7 cellular contexts compared by ENCODE assay signal in genomic region chr7:75125125-75125786, GRCh38. TPM values are rescaled to one million over a fixed set of nuclear protein-coding genes. Genes with fewer than 3 reads are reported as not detected.
DNase-seq lines count a peak whose midpoint lies in the region; ATAC-seq and TF ChIP-seq lines count a peak whose summit lies in the region.
"Not testable (repeated sequence)": the region's sequence is repeated elsewhere in the genome, so short reads cannot be mapped to it uniquely, and the experiment has no call there.

No MANE protein-coding gene starts in this region.

- not testable (repeated sequence) for H3K4me2 ChIP-seq in HCT116 (ENCODE audit: low read length)

- intact Hi-C loops in HCT116 (cut with micrococcal nuclease); activated B cell treated with CpG ODN at 0.5 μM for 24 hours (cut with micrococcal nuclease); heart left ventricle (cut with DNase I): not testable (repeated sequence)

- ATAC-seq in GM18867 (IDR thresholded peaks at IDR 0.05; ENCODE audit: unreplicated experiment) (peak; percentile 75), GM19467 (IDR thresholded peaks at IDR 0.05; ENCODE audit: unreplicated experiment) (peak; percentile 76), HCT116 (peak; percentile 90), HG03039 (IDR thresholded peaks at IDR 0.05; ENCODE audit: unreplicated experiment) (peak; percentile 80), HG03439 (IDR thresholded peaks at IDR 0.05; ENCODE audit: unreplicated experiment) (peak; percentile 77), activated B cell treated with CpG ODN at 0.5 μM for 24 hours (ENCODE audit: low read depth) (peak; percentile 47), heart left ventricle (peak; percentile 84 to 96 (median 90))

- not testable (repeated sequence) for TF ChIP-seq CTCF in HCT116 (IDR thresholded peaks at IDR 0.05 in 2 of 3, conservative IDR thresholded peaks at IDR 0.05 in 1 of 3; ENCODE audit: borderline replicate concordance in 1 of 3, insufficient read depth in 1 of 3, low read depth in 2 of 3, low read length in 2 of 3); activated B cell treated with CpG ODN at 0.5 μM for 24 hours (IDR thresholded peaks at IDR 0.05); heart left ventricle (IDR thresholded peaks at IDR 0.05)

- H3K9me3 Mint-ChIP-seq in activated B cell treated with CpG ODN at 0.5 μM for 24 hours = not testable (repeated sequence)

- not testable (repeated sequence) for H3K27ac ChIP-seq in HCT116 (ENCODE audit: low read depth, low read length); heart left ventricle

- not testable (repeated sequence) for H3K27me3 Mint-ChIP-seq in activated B cell treated with CpG ODN at 0.5 μM for 24 hours

- not testable (repeated sequence) for H2AFZ ChIP-seq in HCT116 (ENCODE audit: low read depth, low read length, poor library complexity, severe bottlenecking)

- not testable (repeated sequence) for H3K9me3 ChIP-seq in HCT116 (ENCODE audit: control insufficient read depth in 1 of 2, insufficient read depth in 1 of 2, low read depth in 1 of 2, low read length in 2 of 2); heart left ventricle

- not testable (repeated sequence) for H3K27me3 ChIP-seq in HCT116 (ENCODE audit: insufficient read depth, low read length); heart left ventricle

- POLR2A ChIA-PET in HCT116 (lab: Charles Lee); activated B cell treated with CpG ODN at 0.5 μM for 24 hours (lab: Charles Lee): not testable (repeated sequence)

- not testable (repeated sequence) for H3K4me3 ChIP-seq in HCT116 (replicated peaks in 1 of 2; ENCODE audit: low read depth in 1 of 2, low read length in 2 of 2); heart left ventricle

- RAD21 ChIA-PET in HCT116 (lab: Charles Lee; ENCODE audit: low non-redundant PET in 1 of 2, low total read pairs in 2 of 2, uncharacterized antibody in 2 of 2, unreplicated experiment in 2 of 2) = not testable (repeated sequence)

- H3K36me3 Mint-ChIP-seq in activated B cell treated with CpG ODN at 0.5 μM for 24 hours (ENCODE audit: low read depth) = not testable (repeated sequence)

- H3K27ac Mint-ChIP-seq in activated B cell treated with CpG ODN at 0.5 μM for 24 hours = not testable (repeated sequence)

- H3K36me3 ChIP-seq in HCT116 (ENCODE audit: control insufficient read depth in 1 of 2, insufficient read depth in 2 of 2, low read length in 2 of 2); heart left ventricle: not testable (repeated sequence)

- H3K9me2 ChIP-seq in HCT116 (ENCODE audit: insufficient read depth) = not testable (repeated sequence)

- TF ChIP-seq POLR2A in HCT116 (IDR thresholded peaks at IDR 0.05; ENCODE audit: borderline replicate concordance, extremely low read depth, insufficient read depth, insufficient read length); heart left ventricle (IDR thresholded peaks at IDR 0.05): not testable (repeated sequence)

- not testable (repeated sequence) for TF ChIP-seq RAD21 in HCT116 (IDR thresholded peaks at IDR 0.05; ENCODE audit: low read depth)

- WGBS in heart left ventricle, 4 donors = no CpG with 5 or more reads among the region's 23 CpGs

- not testable (repeated sequence) for H4K20me1 ChIP-seq in HCT116 (ENCODE audit: insufficient read depth)

- not testable (repeated sequence) for H3K4me1 Mint-ChIP-seq in activated B cell treated with CpG ODN at 0.5 μM for 24 hours

- DNase-seq in HCT116 (ENCODE audit: low read depth, low spot score); activated B cell treated with CpG ODN at 0.5 μM for 24 hours; heart left ventricle: not testable (repeated sequence)

- not testable (repeated sequence) for H3K4me3 Mint-ChIP-seq in activated B cell treated with CpG ODN at 0.5 μM for 24 hours

- not testable (repeated sequence) for H3K4me1 ChIP-seq in HCT116 (ENCODE audit: control insufficient read depth in 1 of 2, insufficient read depth in 2 of 2, low read length in 2 of 2); heart left ventricle

- not testable (repeated sequence) for H3K79me2 ChIP-seq in HCT116 (ENCODE audit: insufficient read depth, low read length)

- not testable (repeated sequence) for H3K9ac ChIP-seq in HCT116 (ENCODE audit: low read length)

- CTCF ChIA-PET in HCT116 (lab: Charles Lee); activated B cell treated with CpG ODN at 0.5 μM for 24 hours (lab: Charles Lee): not testable (repeated sequence)

- BruUV-seq in HCT116 (replicated peaks; lab: Mats Ljungman, UMichigan) = not testable (repeated sequence)

RNA-seq across cellular contexts. Expression of gene GTF2IRD2B, which starts 32.9 kb away (rescaled TPM):
- total RNA-seq in HCT116 (2021; ENCODE audit: unreplicated experiment) = 10.0 TPM
- 7.6 and 8.9 TPM in 2 replicates for polyA plus RNA-seq in HCT116 (2012)
- 58.9 and 78.0 TPM in 2 replicates for total RNA-seq in activated B cell treated with CpG ODN at 0.5 μM for 24 hours
- total RNA-seq in heart left ventricle = 10 to 100 TPM; 22.5 to 65.9 (median 36.7) TPM
- 10 to 100 TPM; 11.0 to 19.5 TPM for polyA plus RNA-seq in heart left ventricle

RNA-seq across cellular contexts. Expression of gene RCC1L, which starts 51.7 kb away (rescaled TPM):
- total RNA-seq in HCT116 (2021; ENCODE audit: unreplicated experiment) (38.8 TPM), activated B cell treated with CpG ODN at 0.5 μM for 24 hours (43.4 and 43.6 TPM in 2 replicates), heart left ventricle (10 to 100 TPM; 36.5 to 54.1 (median 47.9) TPM)
- polyA plus RNA-seq in HCT116 (2012) = 27.8 and 30.2 TPM in 2 replicates
- 10 to 100 TPM; 41.0 to 43.7 TPM for polyA plus RNA-seq in heart left ventricle
